ENCODE assay signal across 8 cellular contexts in genomic region chr5:65480306-65480865, GRCh38. TPM values are rescaled to one million over a fixed set of nuclear protein-coding genes. Genes with fewer than 3 reads are reported as not detected.
DNase-seq lines count a peak whose midpoint lies in the region; ATAC-seq and TF ChIP-seq lines count a peak whose summit lies in the region.

No MANE protein-coding gene starts in this region.

- DNase-seq in activated T-cell treated with anti-CD3 and anti-CD28 coated beads for 1 hour (ENCODE audit: low read depth) (peak; percentile 12), activated T-cell treated with anti-CD3 and anti-CD28 coated beads for 4 hours (no peak), HT1080 (ENCODE audit: low read depth) (peak; percentile 76), choroid plexus epithelial cell (ENCODE audit: low read depth) (peak; percentile 91), kidney tubule cell (ENCODE audit: low spot score) (peak; percentile 72), 8988T (no peak)
- peak; percentile 19 for DNase-seq in stimulated activated CD4-positive, alpha-beta T cell treated with anti-CD3 and anti-CD28 coated beads, Interleukin-4, amount 100 ng/mL, for 1 hour

- ATAC-seq in SK-N-SH treated with all-trans-retinoic acid at 6 μM for 48 hours, result peak; percentile 41

- peak; percentile 14 for TF ChIP-seq CTCF in choroid plexus epithelial cell (conservative IDR thresholded peaks at IDR 0.05; ENCODE audit: low read depth, low read length)

- H3K4me3 ChIP-seq in choroid plexus epithelial cell (ENCODE audit: low read depth, low read length), result peak overlapping the region; percentile 64

TF ChIP-seq in SK-N-SH treated with all-trans-retinoic acid at 6 μM for 48 hours, 23 proteins besides CTCF, POLR2A, EP300 and RAD21:
- no peak for TF ChIP-seq ZNF565 (CRISPR knock-in tag; conservative IDR thresholded peaks at IDR 0.05; ENCODE audit: low read depth)
- TF ChIP-seq CSRNP3 (CRISPR knock-in tag; IDR thresholded peaks at IDR 0.05), result no peak
- no peak for TF ChIP-seq POU6F1 (CRISPR knock-in tag; IDR thresholded peaks at IDR 0.05; ENCODE audit: borderline replicate concordance, low read depth)
- no peak for TF ChIP-seq BACH2 (CRISPR knock-in tag; IDR thresholded peaks at IDR 0.05; ENCODE audit: borderline replicate concordance)

RNA-seq across cellular contexts. Expression of gene ADAMTS6, which starts 1.3 kb away (rescaled TPM):
- total RNA-seq in HT1080 (2014; rRNA removed; shearing (Covaris generic)), result 30.1 and 31.8 TPM in 2 replicates
- polyA plus RNA-seq in HT1080 (2015; cell fraction: cytosol; rRNA removed), result 25.0 and 25.2 TPM in 2 replicates
- polyA plus RNA-seq in HT1080 (2015; cell fraction: nucleus; rRNA removed), result 104 and 134 TPM in 2 replicates

Comparison
In these comparisons a context has a peak if more than half of its experiments do, and no peak if none do; other contexts are left out.
1. DNase-seq: peak in activated T-cell treated with anti-CD3 and anti-CD28 coated beads for 1 hour (single experiment), HT1080 (single experiment), choroid plexus epithelial cell (single experiment), kidney tubule cell (single experiment) and stimulated activated CD4-positive, alpha-beta T cell treated with anti-CD3 and anti-CD28 coated beads, Interleukin-4, amount 100 ng/mL, for 1 hour (single experiment); none in activated T-cell treated with anti-CD3 and anti-CD28 coated beads for 4 hours (single experiment) and 8988T (single experiment).